In genomic region chr19:11797491-11797890, GRCh38 we compare ENCODE assay signal across 1 cellular context.
TF ChIP-seq lines count a peak whose summit lies in the region.

No MANE protein-coding gene starts in this region.

TF ChIP-seq in GM23338, 12 proteins besides CTCF, POLR2A, EP300 and RAD21 (continued from another document):
- TF ChIP-seq, protein P1, sequence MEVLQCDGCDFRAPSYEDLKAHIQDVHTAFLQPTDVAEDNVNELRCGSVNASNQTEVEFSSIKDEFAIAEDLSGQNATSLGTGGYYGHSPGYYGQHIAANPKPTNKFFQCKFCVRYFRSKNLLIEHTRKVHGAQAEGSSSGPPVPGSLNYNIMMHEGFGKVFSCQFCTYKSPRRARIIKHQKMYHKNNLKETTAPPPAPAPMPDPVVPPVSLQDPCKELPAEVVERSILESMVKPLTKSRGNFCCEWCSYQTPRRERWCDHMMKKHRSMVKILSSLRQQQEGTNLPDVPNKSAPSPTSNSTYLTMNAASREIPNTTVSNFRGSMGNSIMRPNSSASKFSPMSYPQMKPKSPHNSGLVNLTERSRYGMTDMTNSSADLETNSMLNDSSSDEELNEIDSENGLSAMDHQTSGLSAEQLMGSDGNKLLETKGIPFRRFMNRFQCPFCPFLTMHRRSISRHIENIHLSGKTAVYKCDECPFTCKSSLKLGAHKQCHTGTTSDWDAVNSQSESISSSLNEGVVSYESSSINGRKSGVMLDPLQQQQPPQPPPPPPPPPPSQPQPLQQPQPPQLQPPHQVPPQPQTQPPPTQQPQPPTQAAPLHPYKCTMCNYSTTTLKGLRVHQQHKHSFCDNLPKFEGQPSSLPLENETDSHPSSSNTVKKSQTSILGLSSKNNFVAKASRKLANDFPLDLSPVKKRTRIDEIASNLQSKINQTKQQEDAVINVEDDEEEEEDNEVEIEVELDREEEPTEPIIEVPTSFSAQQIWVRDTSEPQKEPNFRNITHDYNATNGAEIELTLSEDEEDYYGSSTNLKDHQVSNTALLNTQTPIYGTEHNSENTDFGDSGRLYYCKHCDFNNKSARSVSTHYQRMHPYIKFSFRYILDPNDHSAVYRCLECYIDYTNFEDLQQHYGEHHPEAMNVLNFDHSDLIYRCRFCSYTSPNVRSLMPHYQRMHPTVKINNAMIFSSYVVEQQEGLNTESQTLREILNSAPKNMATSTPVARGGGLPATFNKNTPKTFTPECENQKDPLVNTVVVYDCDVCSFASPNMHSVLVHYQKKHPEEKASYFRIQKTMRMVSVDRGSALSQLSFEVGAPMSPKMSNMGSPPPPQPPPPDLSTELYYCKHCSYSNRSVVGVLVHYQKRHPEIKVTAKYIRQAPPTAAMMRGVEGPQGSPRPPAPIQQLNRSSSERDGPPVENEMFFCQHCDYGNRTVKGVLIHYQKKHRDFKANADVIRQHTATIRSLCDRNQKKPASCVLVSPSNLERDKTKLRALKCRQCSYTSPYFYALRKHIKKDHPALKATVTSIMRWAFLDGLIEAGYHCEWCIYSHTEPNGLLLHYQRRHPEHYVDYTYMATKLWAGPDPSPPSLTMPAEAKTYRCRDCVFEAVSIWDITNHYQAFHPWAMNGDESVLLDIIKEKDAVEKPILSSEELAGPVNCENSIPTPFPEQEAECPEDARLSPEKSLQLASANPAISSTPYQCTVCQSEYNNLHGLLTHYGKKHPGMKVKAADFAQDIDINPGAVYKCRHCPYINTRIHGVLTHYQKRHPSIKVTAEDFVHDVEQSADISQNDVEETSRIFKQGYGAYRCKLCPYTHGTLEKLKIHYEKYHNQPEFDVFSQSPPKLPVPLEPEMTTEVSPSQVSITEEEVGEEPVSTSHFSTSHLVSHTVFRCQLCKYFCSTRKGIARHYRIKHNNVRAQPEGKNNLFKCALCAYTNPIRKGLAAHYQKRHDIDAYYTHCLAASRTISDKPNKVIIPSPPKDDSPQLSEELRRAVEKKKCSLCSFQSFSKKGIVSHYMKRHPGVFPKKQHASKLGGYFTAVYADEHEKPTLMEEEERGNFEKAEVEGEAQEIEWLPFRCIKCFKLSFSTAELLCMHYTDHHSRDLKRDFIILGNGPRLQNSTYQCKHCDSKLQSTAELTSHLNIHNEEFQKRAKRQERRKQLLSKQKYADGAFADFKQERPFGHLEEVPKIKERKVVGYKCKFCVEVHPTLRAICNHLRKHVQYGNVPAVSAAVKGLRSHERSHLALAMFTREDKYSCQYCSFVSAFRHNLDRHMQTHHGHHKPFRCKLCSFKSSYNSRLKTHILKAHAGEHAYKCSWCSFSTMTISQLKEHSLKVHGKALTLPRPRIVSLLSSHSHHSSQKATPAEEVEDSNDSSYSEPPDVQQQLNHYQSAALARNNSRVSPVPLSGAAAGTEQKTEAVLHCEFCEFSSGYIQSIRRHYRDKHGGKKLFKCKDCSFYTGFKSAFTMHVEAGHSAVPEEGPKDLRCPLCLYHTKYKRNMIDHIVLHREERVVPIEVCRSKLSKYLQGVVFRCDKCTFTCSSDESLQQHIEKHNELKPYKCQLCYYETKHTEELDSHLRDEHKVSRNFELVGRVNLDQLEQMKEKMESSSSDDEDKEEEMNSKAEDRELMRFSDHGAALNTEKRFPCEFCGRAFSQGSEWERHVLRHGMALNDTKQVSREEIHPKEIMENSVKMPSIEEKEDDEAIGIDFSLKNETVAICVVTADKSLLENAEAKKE (CRISPR knock-in tag; IDR thresholded peaks at IDR 0.05) = no peak
- TF ChIP-seq REST (IDR thresholded peaks at IDR 0.05; ENCODE audit: unreplicated experiment) (no peak), EZH2phosphoT487 (IDR thresholded peaks at IDR 0.05; ENCODE audit: unreplicated experiment) (no peak)
